In the genomic region with DNA sequence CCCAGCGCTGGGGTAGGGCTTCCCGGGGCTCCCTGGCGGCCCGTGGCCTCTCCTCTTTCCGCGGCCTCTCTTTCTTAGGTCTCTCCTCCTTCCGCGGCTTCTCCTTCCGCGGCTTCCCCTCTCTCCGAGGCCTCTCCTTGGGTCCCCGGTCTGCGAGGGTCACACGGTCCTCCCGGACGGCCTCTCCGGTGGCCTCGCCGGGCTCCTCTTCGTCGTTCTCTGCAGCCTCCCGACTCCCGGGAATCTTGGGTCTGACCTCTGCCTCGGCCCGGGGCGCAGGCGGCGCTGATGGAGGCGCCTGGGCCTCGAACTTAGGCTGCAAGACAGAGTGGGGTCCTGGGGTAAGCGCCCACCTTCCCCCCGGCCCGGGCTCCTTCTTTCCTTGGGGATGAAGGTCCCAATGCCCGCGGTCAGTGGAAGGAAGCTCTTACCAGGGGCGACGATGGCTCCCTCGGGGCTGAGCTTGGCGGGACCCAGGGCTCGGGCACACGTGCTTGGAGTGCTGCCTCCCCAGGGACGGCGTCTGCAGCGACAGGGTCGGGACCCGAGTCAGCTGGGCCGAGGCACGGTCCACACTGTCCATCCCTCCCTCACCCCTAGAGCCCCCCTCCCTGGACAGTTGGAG, we compare ENCODE assay signal across 12 cellular contexts. TPM values are rescaled to one million over a fixed set of nuclear protein-coding genes. Genes with fewer than 3 reads are reported as not detected.
A peak's percentile ranks its signal among the peaks of the same experiment; 100 is the strongest.
DNase-seq lines count a peak whose midpoint lies in the region; ATAC-seq and TF ChIP-seq lines count a peak whose summit lies in the region.
"Had no signal": no experiment of that assay in that cellular context is flagged by ENCODE, and none has a peak within 500 bp of the region (broad histone marks: within the 10 kb centered on the region; RNA-seq: fewer than 3 reads in every experiment).

No MANE protein-coding gene starts in this region.

- H3K27ac ChIP-seq in endodermal cell (ENCODE audit: low read depth, low read length) = no peak overlapping the region
- H3K27ac ChIP-seq in gastrocnemius medialis = peak overlapping the region; percentile 0 to 100 (median 98)
- H3K27ac ChIP-seq: epithelial cell of prostate, right atrium auricular region had no signal

- H3K9me3 ChIP-seq in endodermal cell (ENCODE audit: control insufficient read depth, low read length) (no peaks in the 10 kb centered on the region), gastrocnemius medialis (no peaks in the 10 kb centered on the region)
- H3K9me3 ChIP-seq: right atrium auricular region had no signal

- H3K27me3 ChIP-seq in endodermal cell (ENCODE audit: control insufficient read depth, insufficient read depth, low read length, poor library complexity, severe bottlenecking) = peaks cover 16% of the 10 kb centered on the region
- no peaks in the 10 kb centered on the region for H3K27me3 ChIP-seq in gastrocnemius medialis

- intact Hi-C loops in gastrocnemius medialis (cut with DNase I; ENCODE audit: low total_unique reads) = no loop called here

- peaks cover 13% of the 10 kb centered on the region for H3K4me1 Mint-ChIP-seq in activated CD4-positive, alpha-beta T cell treated with anti-CD3 and anti-CD28 coated beads, Interleukin-2, amount 10 ng/mL, durations not matched to agents 7 days and 5 days
- peaks cover 3% of the 10 kb centered on the region for H3K4me1 Mint-ChIP-seq in endodermal cell

- H3K27me3 Mint-ChIP-seq in activated CD4-positive, alpha-beta T cell treated with anti-CD3 and anti-CD28 coated beads, Interleukin-2, amount 10 ng/mL, durations not matched to agents 7 days and 5 days = peaks cover 21% of the 10 kb centered on the region
- peaks cover 10% of the 10 kb centered on the region for H3K27me3 Mint-ChIP-seq in endodermal cell (ENCODE audit: insufficient read depth)

- H3K36me3 Mint-ChIP-seq in activated CD4-positive, alpha-beta T cell treated with anti-CD3 and anti-CD28 coated beads, Interleukin-2, amount 10 ng/mL, durations not matched to agents 7 days and 5 days (ENCODE audit: low read depth) = peaks cover 3% of the 10 kb centered on the region
- H3K36me3 Mint-ChIP-seq in endodermal cell (ENCODE audit: low read depth) = peaks cover 4% of the 10 kb centered on the region

- no peak for TF ChIP-seq POLR2A in gastrocnemius medialis (IDR thresholded peaks at IDR 0.05)

- no peak for ATAC-seq in gastrocnemius medialis

- DNase-seq in activated CD4-positive, alpha-beta T cell treated with anti-CD3 and anti-CD28 coated beads, Interleukin-2, amount 10 ng/mL, durations not matched to agents 7 days and 5 days = no peak
- no peak for DNase-seq in activated CD4-positive, alpha-beta T cell treated with anti-CD3 and anti-CD28 coated beads for 48 hours
- peak; percentile 18 to 37 for DNase-seq in Kasumi-1 (lab: John Stamatoyannopoulos, UW)
- DNase-seq in endodermal cell = no peak
- DNase-seq in gastrocnemius medialis = no peak
- DNase-seq in NCI-H2227 (lab: John Stamatoyannopoulos, UW; ENCODE audit: unreplicated experiment) = no peak
- no peak for DNase-seq in mesenteric fat pad (ENCODE audit: low spot score)
- DNase-seq in NCI-H146 (lab: John Stamatoyannopoulos, UW) = no peak
- DNase-seq: kidney glomerular epithelial cell, NCI-H1694 treated with DMSO at 0.1 percent for 48 hours had no signal

- H3K4me3 ChIP-seq in endodermal cell (ENCODE audit: low read length) (peak overlapping the region; percentile 73), gastrocnemius medialis (no peak overlapping the region)

- H3K4me1 ChIP-seq in endodermal cell (ENCODE audit: control insufficient read depth, insufficient read depth, low read length) (no peaks in the 10 kb centered on the region), gastrocnemius medialis (peaks cover 20 to 55% of the 10 kb centered on the region in 2 donors)

- no peaks in the 10 kb centered on the region for H3K36me3 ChIP-seq in endodermal cell (ENCODE audit: control insufficient read depth, insufficient read depth, low read length)
- H3K36me3 ChIP-seq in gastrocnemius medialis = peaks cover 0 to 6% of the 10 kb centered on the region in 2 donors

- H3K4me3 Mint-ChIP-seq in activated CD4-positive, alpha-beta T cell treated with anti-CD3 and anti-CD28 coated beads, Interleukin-2, amount 10 ng/mL, durations not matched to agents 7 days and 5 days = no peak overlapping the region
- peak overlapping the region; percentile 54 for H3K4me3 Mint-ChIP-seq in endodermal cell

- H3K9me3 Mint-ChIP-seq in activated CD4-positive, alpha-beta T cell treated with anti-CD3 and anti-CD28 coated beads, Interleukin-2, amount 10 ng/mL, durations not matched to agents 7 days and 5 days = no peaks in the 10 kb centered on the region
- no peaks in the 10 kb centered on the region for H3K9me3 Mint-ChIP-seq in endodermal cell

- CTCF ChIA-PET in activated CD4-positive, alpha-beta T cell treated with anti-CD3 and anti-CD28 coated beads, Interleukin-2, amount 10 ng/mL, durations not matched to agents 7 days and 5 days (lab: Charles Lee) = interaction anchor here (0.6 to 2.4 kb wide), 5 partner anchors 14 to 97 kb away, joined by 3 to 9 read pairs (median 4); a partner anchor contains a TSS

- in situ Hi-C loops in gastrocnemius medialis (cut with MboI; ENCODE audit: low sequenced_read_pairs in 4 of 4) = no loop called here

- no peak for TF ChIP-seq CTCF in endodermal cell (conservative IDR thresholded peaks at IDR 0.05)
- TF ChIP-seq CTCF in gastrocnemius medialis (IDR thresholded peaks at IDR 0.05 in 4 of 5, conservative IDR thresholded peaks at IDR 0.05 in 1 of 5) = no peak

- WGBS in endodermal cell (ENCODE audit: insufficient coverage in 1 of 2, insufficient read length in 1 of 2), 2 experiments = 68 to 69% methylated on average over 34 to 48 of the region's 48 CpGs

- peak overlapping the region; percentile 13 for H3K27ac Mint-ChIP-seq in activated CD4-positive, alpha-beta T cell treated with anti-CD3 and anti-CD28 coated beads, Interleukin-2, amount 10 ng/mL, durations not matched to agents 7 days and 5 days
- no peak overlapping the region for H3K27ac Mint-ChIP-seq in endodermal cell

- no peak overlapping the region for H3K9ac ChIP-seq in endodermal cell (ENCODE audit: extremely low read depth, low read length, poor library complexity, severe bottlenecking)

- POLR2A ChIA-PET in activated CD4-positive, alpha-beta T cell treated with anti-CD3 and anti-CD28 coated beads, Interleukin-2, amount 10 ng/mL, durations not matched to agents 7 days and 5 days (lab: Charles Lee) = no interaction called here

RNA-seq across cellular contexts. Expression of a gene that starts 3.5 kb away (rescaled TPM):
- total RNA-seq in activated CD4-positive, alpha-beta T cell treated with anti-CD3 and anti-CD28 coated beads, Interleukin-2, amount 10 ng/mL, durations not matched to agents 7 days and 5 days = 1 to 10 TPM; 5.2 to 9.2 TPM
- total RNA-seq in endodermal cell = 10 to 100 TPM; 20.5 to 35.1 TPM
- polyA plus RNA-seq in endodermal cell (2013, experiment 1 of 2) = 4.8 TPM
- 5.6 TPM for polyA plus RNA-seq in endodermal cell (2013, experiment 2 of 2)
- total RNA-seq in gastrocnemius medialis = 1 to 10 TPM in 2 of 4 donors, under 1 TPM in 2; 0.80 to 3.9 (median 1.2) TPM
- 0.93 TPM for total RNA-seq in mesenteric fat pad

RNA-seq across cellular contexts. Expression of a gene that starts 3.6 kb away (rescaled TPM):
- total RNA-seq in activated CD4-positive, alpha-beta T cell treated with anti-CD3 and anti-CD28 coated beads, Interleukin-2, amount 10 ng/mL, durations not matched to agents 7 days and 5 days = under 1 TPM in 1 of 2 experiments, not detected in 1; 0.27 TPM
- under 1 TPM; 0.66 to 0.89 TPM for total RNA-seq in endodermal cell
- not detected for polyA plus RNA-seq in endodermal cell (2013, experiment 1 of 2)
- polyA plus RNA-seq in endodermal cell (2013, experiment 2 of 2) = not detected
- total RNA-seq in gastrocnemius medialis = 100 to 1,000 TPM; 152 to 383 (median 303) TPM
- total RNA-seq in mesenteric fat pad = not detected

RNA-seq across cellular contexts. Expression of a gene that starts 16.0 kb away (rescaled TPM):
- 100 to 1,000 TPM; 142 to 151 TPM for total RNA-seq in activated CD4-positive, alpha-beta T cell treated with anti-CD3 and anti-CD28 coated beads, Interleukin-2, amount 10 ng/mL, durations not matched to agents 7 days and 5 days
- total RNA-seq in endodermal cell (100 to 1,000 TPM; 126 to 132 TPM), gastrocnemius medialis (10 to 100 TPM; 23.9 to 29.2 (median 26.5) TPM), mesenteric fat pad (46.2 TPM)
- polyA plus RNA-seq in endodermal cell (2013, experiment 1 of 2) = 147 TPM
- 122 TPM for polyA plus RNA-seq in endodermal cell (2013, experiment 2 of 2)

RNA-seq across cellular contexts. Expression of a gene that starts 16.5 kb away (rescaled TPM):
- total RNA-seq in activated CD4-positive, alpha-beta T cell treated with anti-CD3 and anti-CD28 coated beads, Interleukin-2, amount 10 ng/mL, durations not matched to agents 7 days and 5 days = 10 to 100 TPM; 56.2 to 71.9 TPM
- total RNA-seq in endodermal cell (100 to 1,000 TPM; 146 to 192 TPM), gastrocnemius medialis (10 to 100 TPM; 50.1 to 72.4 (median 61.6) TPM), mesenteric fat pad (46.4 TPM)
- 103 TPM for polyA plus RNA-seq in endodermal cell (2013, experiment 1 of 2)
- polyA plus RNA-seq in endodermal cell (2013, experiment 2 of 2) = 96.8 TPM

RNA-seq across cellular contexts. Expression of a gene that starts 29.4 kb away (rescaled TPM):
- total RNA-seq in activated CD4-positive, alpha-beta T cell treated with anti-CD3 and anti-CD28 coated beads, Interleukin-2, amount 10 ng/mL, durations not matched to agents 7 days and 5 days = under 1 TPM; 0.17 to 0.25 TPM
- total RNA-seq in endodermal cell (not detected), gastrocnemius medialis (under 1 TPM in 1 of 4 donors, not detected in 3; 0.11 TPM), mesenteric fat pad (2.6 TPM)
- not detected for polyA plus RNA-seq in endodermal cell (2013, experiment 1 of 2)
- 0.08 TPM for polyA plus RNA-seq in endodermal cell (2013, experiment 2 of 2)

Comparison
In these comparisons a context has a peak if more than half of its experiments do, and no peak if none do; other contexts are left out.
1. DNase-seq: peak in Kasumi-1 (2 of 2); none in activated CD4-positive, alpha-beta T cell treated with anti-CD3 and anti-CD28 coated beads, Interleukin-2, amount 10 ng/mL, durations not matched to agents 7 days and 5 days (single experiment), activated CD4-positive, alpha-beta T cell treated with anti-CD3 and anti-CD28 coated beads for 48 hours (single experiment), endodermal cell (single experiment), gastrocnemius medialis (0 of 2), NCI-H2227 (single experiment), mesenteric fat pad (single experiment) and NCI-H146 (single experiment).
2. RNA of a gene that starts 3.6 kb away (total RNA-seq): 152 to 383 TPM in gastrocnemius medialis; 0.66 to 0.89 TPM in endodermal cell, 0.27 TPM in activated CD4-positive, alpha-beta T cell treated with anti-CD3 and anti-CD28 coated beads, Interleukin-2, amount 10 ng/mL, durations not matched to agents 7 days and 5 days and not detected in mesenteric fat pad (single experiment); every median in the first group is over 10 times any median in the second.